Comparison of ENCODE assay signal across 10 cellular contexts in the genomic region with DNA sequence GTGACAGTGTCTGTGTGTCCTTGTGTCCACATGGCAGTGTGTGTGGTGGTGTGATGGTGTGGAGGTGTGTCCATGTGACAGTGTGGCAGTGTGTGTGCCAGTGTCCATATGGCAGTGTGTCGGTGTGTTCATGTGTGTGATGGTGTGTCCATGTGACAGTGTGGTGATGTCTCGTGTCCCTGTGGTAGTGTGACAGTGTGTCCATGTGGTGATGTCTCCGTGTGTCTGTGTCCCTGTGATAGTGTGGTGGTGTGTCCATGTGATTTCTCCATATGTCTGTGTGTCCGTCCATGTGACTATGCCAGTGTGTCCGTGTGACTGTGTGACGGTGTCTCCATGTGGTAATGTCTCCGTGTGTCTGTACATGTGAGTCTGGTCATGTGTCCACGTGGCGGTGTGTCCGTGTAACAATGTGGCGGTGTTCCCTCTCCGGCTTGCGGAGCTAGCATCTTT. TPM values are rescaled to one million over a fixed set of nuclear protein-coding genes. Genes with fewer than 3 reads are reported as not detected.
DNase-seq lines count a peak whose midpoint lies in the region; ATAC-seq, FAIRE-seq and TF ChIP-seq lines count a peak whose summit lies in the region.
"Not testable (repeated sequence)": the region's sequence is repeated elsewhere in the genome, so short reads cannot be mapped to it uniquely, and the experiment has no call there.
"Had no signal": no experiment of that assay in that cellular context is flagged by ENCODE, and none has a peak within 500 bp of the region (broad histone marks: within the 10 kb centered on the region; RNA-seq: fewer than 3 reads in every experiment).

No MANE protein-coding gene starts in this region.

- not testable (repeated sequence) for H3K4me2 ChIP-seq in K562 (ENCODE audit: insufficient read depth, low read length)

- CTCF ChIA-PET in HEK293T (lab: Yijun Ruan, JAX); K562 (lab: Yijun Ruan, JAX; ENCODE audit: low intra/inter-chr PET ratio): not testable (repeated sequence)

- POLR2A ChIA-PET in HEK293T (lab: Yijun Ruan, JAX); K562 (lab: Yijun Ruan, JAX): not testable (repeated sequence)

- not testable (repeated sequence) for H3K9ac ChIP-seq in K562 (ENCODE audit: insufficient read depth in 1 of 2, low read depth in 2 of 2, low read length in 2 of 2)

- not testable (repeated sequence) for H3K4me1 ChIP-seq in K562 (replicated peaks in 1 of 2; ENCODE audit: control insufficient read depth in 2 of 2, insufficient read depth in 2 of 2, low read length in 2 of 2); mucosa of descending colon (ENCODE audit: low read depth); vagina

- not testable (repeated sequence) for H3K79me2 ChIP-seq in K562 (ENCODE audit: control insufficient read depth, insufficient read depth, low read length)

- not testable (repeated sequence) for H2AFZ ChIP-seq in K562 (ENCODE audit: low read depth, low read length)

- not testable (repeated sequence) for H3K27me3 ChIP-seq in K562 (ENCODE audit: control insufficient read depth in 2 of 2, insufficient read depth in 2 of 2, low read length in 2 of 2); vagina

- not testable (repeated sequence) for TF ChIP-seq POLR2A in K562 (conservative IDR thresholded peaks at IDR 0.05); vagina (IDR thresholded peaks at IDR 0.05)

- WGBS in K562 (ENCODE audit: insufficient coverage, low coverage, missing lambda C conversion rate): 36% methylated on average over 13 of the region's 13 CpGs

- TF ChIP-seq RAD21 in K562 (CRISPR knock-in tag; conservative IDR thresholded peaks at IDR 0.05 in 1 of 2, IDR thresholded peaks at IDR 0.05 in 1 of 2): not testable (repeated sequence)

- ATAC-seq in K562; Right ventricle myocardium superior (ENCODE audit: poor library complexity); left lobe of liver: not testable (repeated sequence)
- ATAC-seq in mucosa of descending colon: peak; percentile 62
- peak; percentile 32 for ATAC-seq in stimulated activated naive CD8-positive, alpha-beta T cell treated with anti-CD3 and anti-CD28 coated beads, Interleukin-15, Interleukin-2, amounts not matched to agents 100 U/mL and 50 U/mL, for 24 hours

- not testable (repeated sequence) for H3K9me1 ChIP-seq in K562 (ENCODE audit: control insufficient read depth, insufficient read depth, low read length)

- intact Hi-C loops in K562 (cut with micrococcal nuclease); Right ventricle myocardium superior (cut with DNase I); mucosa of descending colon (cut with DNase I, micrococcal nuclease); vagina (cut with DNase I): not testable (repeated sequence)

- not testable (repeated sequence) for H3K9me3 ChIP-seq in K562 (replicated peaks; ENCODE audit: control insufficient read depth, insufficient read depth, low read depth, low read length); vagina
- peaks cover 30% of the 10 kb centered on the region for H3K9me3 ChIP-seq in mucosa of descending colon

- not testable (repeated sequence) for H4K20me1 ChIP-seq in K562 (replicated peaks; ENCODE audit: control insufficient read depth, insufficient read depth, low read length)

- in situ Hi-C loops in K562 (cut with MboI): loop anchor here (10.0 kb wide), 1 partner anchor 350 kb away; no protein-coding TSS in a partner anchor

- not testable (repeated sequence) for FAIRE-seq in K562 (lab: Jason Lieb, UNC)

- BruUV-seq in K562 (replicated peaks; lab: Mats Ljungman, UMichigan): not testable (repeated sequence)

- not testable (repeated sequence) for TF ChIP-seq EP300 in K562 (IDR thresholded peaks at IDR 0.05; ENCODE audit: low read length)

- not testable (repeated sequence) for H3K4me3 ChIP-seq in K562, mucosa of descending colon, vagina

- TF ChIP-seq CTCF in K562 (IDR thresholded peaks at IDR 0.05 in 2 of 3, conservative IDR thresholded peaks at IDR 0.05 in 1 of 3; ENCODE audit: insufficient read depth in 2 of 3, low read depth in 1 of 3, low read length in 3 of 3); mucosa of descending colon (IDR thresholded peaks at IDR 0.05); vagina (IDR thresholded peaks at IDR 0.05): not testable (repeated sequence)

- H3K27ac ChIP-seq in K562 (ENCODE audit: extremely low read depth, low read depth, low read length); vagina: not testable (repeated sequence)

- DNase-seq in HEK293T (ENCODE audit: extremely low spot score) (peak; percentile 4), SK-N-DZ (ENCODE audit: low spot score) (peak; percentile 3), Right ventricle myocardium superior (peak; percentile 33), left lobe of liver (ENCODE audit: low spot score) (peak; percentile 42), mucosa of descending colon (peak in 1 of 3 donors; percentile 59), vagina (ENCODE audit: extremely low spot score in 2 of 2) (peak; percentile 34 to 82)
- DNase-seq in K562 (ENCODE audit: extremely low read depth in 1 of 4, low spot score in 3 of 4); stimulated activated naive CD8-positive, alpha-beta T cell treated with anti-CD3 and anti-CD28 coated beads, Interleukin-15, Interleukin-2, amounts not matched to agents 100 U/mL and 50 U/mL, for 24 hours: not testable (repeated sequence)

- H3K36me3 ChIP-seq in K562 (ENCODE audit: control insufficient read depth, insufficient read depth, low read length); mucosa of descending colon (ENCODE audit: low read depth); vagina: not testable (repeated sequence)

TF ChIP-seq in K562, 482 proteins besides CTCF, POLR2A, EP300 and RAD21 (continues in another document):
- peak in 1 of 2 experiments; percentile 38; a peak in 1 of 4 replicates for TF ChIP-seq MCM7 (IDR thresholded peaks at IDR 0.05)
- TF ChIP-seq MCM3 (IDR thresholded peaks at IDR 0.05): peak; percentile 76; the same call in 1 of the 2 replicates

RNA-seq across cellular contexts. Expression of gene POTEG, which starts 59.7 kb away (rescaled TPM):
- polyA plus RNA-seq in SK-N-DZ (2014; cell fraction: cytosol; rRNA removed): 0.31 TPM in 1 of 2 replicates, not detected in the other
- polyA plus RNA-seq in SK-N-DZ (2014; cell fraction: nucleus; rRNA removed): 0.89 and 1.7 TPM in 2 replicates
- 0.19 TPM in 1 of 2 replicates, not detected in the other for total RNA-seq in K562 (2011; cell fraction: chromatin; rRNA removed; ENCODE audit: low replicate concordance)
- total RNA-seq in K562 (2011; cell fraction: nucleolus; rRNA removed): not detected in 2 replicates
- total RNA-seq in K562 (2011; cell fraction: nucleoplasm; rRNA removed): not detected in 2 replicates
- not detected in 2 replicates for total RNA-seq in K562 (2014; rRNA removed)
- not detected in 2 replicates for total RNA-seq in K562 (2014; rRNA removed; fragmentation: Illumina TruSeq; extraction: Trizol)
- total RNA-seq in K562 (2015; rRNA removed; fragmentation: Illumina TruSeq; extraction: Trizol): not detected in 2 replicates
- total RNA-seq in K562 (2021): not detected in 2 replicates
- not detected in 2 replicates for polyA plus RNA-seq in K562 (2011; rRNA removed)
- polyA plus RNA-seq in K562 (2011; cell fraction: cytosol; rRNA removed): not detected in 2 replicates
- not detected in 2 replicates for polyA plus RNA-seq in K562 (2011; cell fraction: nucleus; rRNA removed)
- polyA plus RNA-seq in K562 (2012): not detected in 2 replicates
- polyA plus RNA-seq in K562 (2014; fragmentation: Illumina TruSeq; extraction: Trizol): not detected in 2 replicates
- polyA plus RNA-seq in K562 (2014; fragmentation: Nextera tagmentation; extraction: Ambion mirVana): not detected
- polyA plus RNA-seq in K562 (2014; rRNA removed): not detected in 2 replicates
- not detected in 2 replicates for polyA minus RNA-seq in K562 (2011; rRNA and poly(A)+ RNA removed)
- polyA minus RNA-seq in K562 (2011; cell fraction: cytosol; rRNA and poly(A)+ RNA removed): not detected in 2 replicates
- not detected in 2 replicates for polyA minus RNA-seq in K562 (2011; cell fraction: nucleus; rRNA and poly(A)+ RNA removed)
- not detected for total RNA-seq in Right ventricle myocardium superior
- not detected for total RNA-seq in left lobe of liver
- total RNA-seq in mucosa of descending colon: not detected
- total RNA-seq in vagina: not detected
- total RNA-seq: CD4-positive, alpha-beta memory T cell; G401 had no signal
- polyA plus RNA-seq: CD4-positive, alpha-beta memory T cell had no signal
